19 cellular contexts compared by ENCODE assay signal in the genomic region with DNA sequence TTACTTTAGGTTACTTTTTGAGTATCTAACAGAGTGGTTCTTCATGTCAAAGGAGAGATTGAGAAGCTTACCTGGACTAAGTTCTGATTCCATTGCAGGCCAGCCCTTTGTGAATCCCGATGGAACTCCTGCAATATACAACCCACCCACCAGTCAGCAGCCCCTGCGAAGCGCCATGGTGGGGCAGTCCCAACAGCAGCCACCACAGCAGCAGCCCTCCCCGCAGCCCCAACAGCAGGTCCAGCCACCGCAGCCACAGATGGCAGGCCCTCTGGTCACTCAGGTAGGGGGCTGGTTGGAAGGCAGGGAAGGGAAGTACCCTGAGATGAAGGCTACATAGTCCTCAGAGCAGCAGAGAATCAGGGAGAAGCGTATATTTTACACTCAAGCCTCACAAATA.
"Had no signal": no experiment of that assay in that cellular context is flagged by ENCODE, and none has a peak within 500 bp of the region (broad histone marks: within the 10 kb centered on the region; RNA-seq: fewer than 3 reads in every experiment).

No MANE protein-coding gene starts in this region.

- H3K27ac ChIP-seq: SJCRH30 had no signal

- DNase-seq: Karpas-422, KG1, MG63, NCI-H1092 treated with DMSO at 0.1 percent for 48 hours, NCI-H1436, NCI-H187, NCI-H2029, NCI-H2081 treated with DMSO at 0.1 percent for 48 hours, NCI-H2171, NCI-H226, NCI-H446, NCI-H510A, NCI-H524 treated with DMSO at 0.1 percent for 48 hours, NCI-H69, NCI-H774, RPMI8226, SHP77 treated with DMSO at 0.1 percent for 48 hours, SJCRH30 had no signal

- ATAC-seq: SK-N-SH treated with all-trans-retinoic acid at 6 μM for 48 hours had no signal
